Comparison of ENCODE assay signal across 8 cellular contexts in genomic region chr3:4981688-4982494, GRCh38. TPM values are rescaled to one million over a fixed set of nuclear protein-coding genes. Genes with fewer than 3 reads are reported as not detected.
DNase-seq lines count a peak whose midpoint lies in the region; ATAC-seq, FAIRE-seq and TF ChIP-seq lines count a peak whose summit lies in the region.

No MANE protein-coding gene starts in this region.

- no peak for DNase-seq in activated CD4-positive, alpha-beta T cell treated with anti-CD3 and anti-CD28 coated beads for 36 hours
- DNase-seq in activated CD4-positive, alpha-beta T cell treated with anti-CD3 and anti-CD28 coated beads for 4 hours: no peak
- DNase-seq in RCC 7860 (ENCODE audit: low spot score) (peak; percentile 83), dorsolateral prefrontal cortex (no peak), neural crest cell (ENCODE audit: low read depth, low spot score) (no peak)
- no peak for DNase-seq in stimulated activated CD4-positive, alpha-beta T cell treated with anti-CD3 and anti-CD28 coated beads, Interleukin-4, amount 100 ng/mL, for 4 hours

- peak; percentile 52 for FAIRE-seq in RCC 7860 (lab: Jason Lieb, UNC)

- H3K9me3 Mint-ChIP-seq in activated CD4-positive, alpha-beta T cell treated with anti-CD3 and anti-CD28 coated beads for 36 hours (ENCODE audit: low read depth): no peaks in the 10 kb centered on the region
- no peaks in the 10 kb centered on the region for H3K9me3 Mint-ChIP-seq in neural crest cell

- no peaks in the 10 kb centered on the region for H3K27me3 ChIP-seq in dorsolateral prefrontal cortex

- intact Hi-C loops in activated CD4-positive, alpha-beta T cell treated with anti-CD3 and anti-CD28 coated beads for 36 hours (cut with DNase I, micrococcal nuclease): loop anchor here in 1 of 2 experiments (2.0 kb wide), 1 partner anchor 75 kb away; no protein-coding TSS in a partner anchor
- intact Hi-C loops in dorsolateral prefrontal cortex (cut with DNase I): loop anchor here (2.0 to 5.0 kb wide), 3 partner anchors 45 to 170 kb away; no protein-coding TSS in a partner anchor

- peak overlapping the region in 58 of 59 donors; percentile 60 to 99 (median 96) for H3K27ac ChIP-seq in dorsolateral prefrontal cortex

- H3K4me3 ChIP-seq in dorsolateral prefrontal cortex: peak overlapping the region; percentile 49 to 98 (median 82)

- TF ChIP-seq CTCF in dorsolateral prefrontal cortex (IDR thresholded peaks at IDR 0.05 in 54 of 56, conservative IDR thresholded peaks at IDR 0.05 in 2 of 56; ENCODE audit: low read depth in 1 of 56, partially characterized antibody in 56 of 56) (peak in 26 of 56 donors; percentile 10 to 48 (median 26)), neural crest cell (conservative IDR thresholded peaks at IDR 0.05) (peak; percentile 43)

- CTCF ChIA-PET in activated CD4-positive, alpha-beta T cell treated with anti-CD3 and anti-CD28 coated beads for 36 hours (lab: Charles Lee): interaction anchor here (0.6 to 7.4 kb wide), 14 partner anchors 18 to 271 kb away, joined by 3 to 91 read pairs (median 4); no protein-coding TSS in a partner anchor

- H3K27me3 Mint-ChIP-seq in activated CD4-positive, alpha-beta T cell treated with anti-CD3 and anti-CD28 coated beads for 36 hours: no peaks in the 10 kb centered on the region
- peaks cover 88% of the 10 kb centered on the region for H3K27me3 Mint-ChIP-seq in neural crest cell (ENCODE audit: low read depth)

- peak overlapping the region; percentile 95 for H3K27ac Mint-ChIP-seq in activated CD4-positive, alpha-beta T cell treated with anti-CD3 and anti-CD28 coated beads for 36 hours
- no peak overlapping the region for H3K27ac Mint-ChIP-seq in neural crest cell (ENCODE audit: unreplicated experiment)

- peaks cover 56% of the 10 kb centered on the region for H3K4me1 Mint-ChIP-seq in activated CD4-positive, alpha-beta T cell treated with anti-CD3 and anti-CD28 coated beads for 36 hours
- H3K4me1 Mint-ChIP-seq in neural crest cell: peaks cover 21% of the 10 kb centered on the region

- no peak for ATAC-seq in activated CD4-positive, alpha-beta T cell treated with anti-CD3 and anti-CD28 coated beads for 36 hours
- ATAC-seq in GM18511 (IDR thresholded peaks at IDR 0.05; ENCODE audit: unreplicated experiment) (no peak), HG03175 (IDR thresholded peaks at IDR 0.05; ENCODE audit: unreplicated experiment) (no peak)

- H3K4me3 Mint-ChIP-seq in activated CD4-positive, alpha-beta T cell treated with anti-CD3 and anti-CD28 coated beads for 36 hours: peak overlapping the region; percentile 93
- H3K4me3 Mint-ChIP-seq in neural crest cell: peak overlapping the region; percentile 78

- peaks cover 67% of the 10 kb centered on the region for H3K36me3 Mint-ChIP-seq in activated CD4-positive, alpha-beta T cell treated with anti-CD3 and anti-CD28 coated beads for 36 hours (ENCODE audit: low read depth)
- H3K36me3 Mint-ChIP-seq in neural crest cell (ENCODE audit: low read depth): no peaks in the 10 kb centered on the region

- POLR2A ChIA-PET in activated CD4-positive, alpha-beta T cell treated with anti-CD3 and anti-CD28 coated beads for 36 hours (lab: Charles Lee): interaction anchor here (0.8 to 4.6 kb wide), 3 partner anchors 41 to 140 kb away, joined by 3 to 34 read pairs (median 3); no protein-coding TSS in a partner anchor

RNA-seq across cellular contexts. Expression of gene BHLHE40, which starts 2.7 kb away (rescaled TPM):
- 100 to 1,000 TPM; 258 to 273 TPM for total RNA-seq in activated CD4-positive, alpha-beta T cell treated with anti-CD3 and anti-CD28 coated beads for 36 hours
- total RNA-seq in dorsolateral prefrontal cortex (100 to 1,000 TPM in 42 of 120 experiments, 10 to 100 TPM in 78; 45.4 to 207 (median 91.5) TPM), neural crest cell (0.21 and 0.32 TPM in 2 replicates)

Comparison
In these comparisons a context has a peak if more than half of its experiments do, and no peak if none do; other contexts are left out.
1. RNA of gene BHLHE40, which starts 2.7 kb away (total RNA-seq): 258 to 273 TPM in activated CD4-positive, alpha-beta T cell treated with anti-CD3 and anti-CD28 coated beads for 36 hours and 45.4 to 207 TPM in dorsolateral prefrontal cortex; 0.21 to 0.32 TPM in neural crest cell; every median in the first group is over 10 times any median in the second.